In genomic region chr9:21996438-21996837, GRCh38 we compare ENCODE assay signal across 8 cellular contexts. TPM values are rescaled to one million over a fixed set of nuclear protein-coding genes. Genes with fewer than 3 reads are reported as not detected.
DNase-seq lines count a peak whose midpoint lies in the region; ATAC-seq and TF ChIP-seq lines count a peak whose summit lies in the region.

No MANE protein-coding gene starts in this region.

- no peak for DNase-seq in activated CD8-positive, alpha-beta memory T cell treated with anti-CD3 and anti-CD28 coated beads, Interleukin-2, amount 10 ng/mL, durations not matched to agents 7 days and 5 days
- no peak for DNase-seq in activated CD8-positive, alpha-beta memory T cell treated with anti-CD3 and anti-CD28 coated beads, Interleukin-2, amount 50 U/mL, for 4 hours
- DNase-seq in NCI-H510A (lab: John Stamatoyannopoulos, UW) (peak; percentile 6), astrocyte of the spinal cord (ENCODE audit: low read depth, low spot score) (no peak), osteocyte (ENCODE audit: extremely low spot score, unreplicated experiment) (no peak), ecto neural progenitor cell (ENCODE audit: low spot score) (no peak), NCI-H128 (lab: John Stamatoyannopoulos, UW; ENCODE audit: unreplicated experiment) (no peak)

- CTCF ChIA-PET in activated CD8-positive, alpha-beta memory T cell treated with anti-CD3 and anti-CD28 coated beads, Interleukin-2, amount 10 ng/mL, durations not matched to agents 7 days and 5 days (lab: Charles Lee): interaction anchor here (2.6 to 5.8 kb wide), 2 partner anchors 12 to 183 kb away, joined by 10 to 62 read pairs; partner anchors contain the start of gene CDKN2B

- peaks cover 4% of the 10 kb centered on the region for H3K36me3 Mint-ChIP-seq in activated CD8-positive, alpha-beta memory T cell treated with anti-CD3 and anti-CD28 coated beads, Interleukin-2, amount 10 ng/mL, durations not matched to agents 7 days and 5 days
- H3K36me3 Mint-ChIP-seq in osteocyte (ENCODE audit: unreplicated experiment): no peaks in the 10 kb centered on the region

- H3K4me1 Mint-ChIP-seq in activated CD8-positive, alpha-beta memory T cell treated with anti-CD3 and anti-CD28 coated beads, Interleukin-2, amount 10 ng/mL, durations not matched to agents 7 days and 5 days: peaks cover 20% of the 10 kb centered on the region
- H3K4me1 Mint-ChIP-seq in osteocyte (ENCODE audit: unreplicated experiment): peaks cover 25% of the 10 kb centered on the region

- H3K27me3 Mint-ChIP-seq in activated CD8-positive, alpha-beta memory T cell treated with anti-CD3 and anti-CD28 coated beads, Interleukin-2, amount 10 ng/mL, durations not matched to agents 7 days and 5 days: peaks cover 32% of the 10 kb centered on the region
- no peaks in the 10 kb centered on the region for H3K27me3 Mint-ChIP-seq in osteocyte (ENCODE audit: unreplicated experiment)

- peak overlapping the region; percentile 81 for H3K4me3 ChIP-seq in astrocyte of the spinal cord (ENCODE audit: low read depth, low read length)

- in situ Hi-C loops in astrocyte of the spinal cord (cut with HindIII; ENCODE audit: low sequenced_read_pairs): no loop called here

- TF ChIP-seq CTCF in astrocyte of the spinal cord (IDR thresholded peaks at IDR 0.05; ENCODE audit: low read depth, low read length) (no peak), osteocyte (IDR thresholded peaks at IDR 0.05) (no peak)

- no peaks in the 10 kb centered on the region for H3K9me3 Mint-ChIP-seq in activated CD8-positive, alpha-beta memory T cell treated with anti-CD3 and anti-CD28 coated beads, Interleukin-2, amount 10 ng/mL, durations not matched to agents 7 days and 5 days (ENCODE audit: low read depth)
- no peaks in the 10 kb centered on the region for H3K9me3 Mint-ChIP-seq in osteocyte (ENCODE audit: unreplicated experiment)

- H3K27ac Mint-ChIP-seq in activated CD8-positive, alpha-beta memory T cell treated with anti-CD3 and anti-CD28 coated beads, Interleukin-2, amount 10 ng/mL, durations not matched to agents 7 days and 5 days: no peak overlapping the region
- peak overlapping the region; percentile 95 for H3K27ac Mint-ChIP-seq in osteocyte (ENCODE audit: unreplicated experiment)

- ATAC-seq in activated CD8-positive, alpha-beta memory T cell treated with anti-CD3 and anti-CD28 coated beads, Interleukin-2, amount 10 ng/mL, durations not matched to agents 7 days and 5 days: no peak
- ATAC-seq in HG02852 (IDR thresholded peaks at IDR 0.05; ENCODE audit: unreplicated experiment): no peak

- H3K4me3 Mint-ChIP-seq in activated CD8-positive, alpha-beta memory T cell treated with anti-CD3 and anti-CD28 coated beads, Interleukin-2, amount 10 ng/mL, durations not matched to agents 7 days and 5 days: peak overlapping the region; percentile 95
- H3K4me3 Mint-ChIP-seq in osteocyte (ENCODE audit: unreplicated experiment): peak overlapping the region; percentile 89

RNA-seq across cellular contexts. Expression of gene CDKN2B-AS1, which starts 1.8 kb away (rescaled TPM):
- 1 to 10 TPM; 3.3 to 3.4 TPM for total RNA-seq in activated CD8-positive, alpha-beta memory T cell treated with anti-CD3 and anti-CD28 coated beads, Interleukin-2, amount 10 ng/mL, durations not matched to agents 7 days and 5 days
- 4.0 and 5.2 TPM in 2 replicates for total RNA-seq in osteocyte

RNA-seq across cellular contexts. Expression of gene CDKN2A, which starts 2.2 kb away (rescaled TPM):
- total RNA-seq in activated CD8-positive, alpha-beta memory T cell treated with anti-CD3 and anti-CD28 coated beads, Interleukin-2, amount 10 ng/mL, durations not matched to agents 7 days and 5 days: 10 to 100 TPM; 16.9 to 34.1 TPM
- 14.3 and 16.0 TPM in 2 replicates for total RNA-seq in osteocyte

RNA-seq across cellular contexts. Expression of gene CDKN2B, which starts 12.7 kb away (rescaled TPM):
- total RNA-seq in activated CD8-positive, alpha-beta memory T cell treated with anti-CD3 and anti-CD28 coated beads, Interleukin-2, amount 10 ng/mL, durations not matched to agents 7 days and 5 days: 1 to 10 TPM in 1 of 2 experiments, under 1 TPM in 1; 0.93 to 5.9 TPM
- 22.9 and 23.3 TPM in 2 replicates for total RNA-seq in osteocyte
